8 cellular contexts compared by ENCODE assay signal in genomic region chr15:40047413-40048154, GRCh38. TPM values are rescaled to one million over a fixed set of nuclear protein-coding genes. Genes with fewer than 3 reads are reported as not detected.
DNase-seq lines count a peak whose midpoint lies in the region; ATAC-seq, FAIRE-seq and TF ChIP-seq lines count a peak whose summit lies in the region.

No MANE protein-coding gene starts in this region.

- H3K9me3 Mint-ChIP-seq in glutamatergic neuron (ENCODE audit: unreplicated experiment) = no peaks in the 10 kb centered on the region

- no peak overlapping the region for H3K23ac ChIP-seq in mesendoderm (ENCODE audit: low read length)

- no peak overlapping the region for H4K8ac ChIP-seq in mesendoderm (ENCODE audit: low read depth, low read length)

- H3K79me1 ChIP-seq in mesendoderm (ENCODE audit: low read length) = no peaks in the 10 kb centered on the region

- DNase-seq in T-helper 1 cell = peak in 3 of 5 donors; percentile 15 to 86 (median 36)
- peak; percentile 88 for DNase-seq in bronchial epithelial cell (ENCODE audit: low read depth)
- no peak for DNase-seq in mesendoderm
- peak; percentile 47 for DNase-seq in stomach
- no peak for DNase-seq in glutamatergic neuron

- H2BK120ac ChIP-seq in mesendoderm (ENCODE audit: low read depth, low read length) = no peak overlapping the region

- peak overlapping the region; percentile 27 for H3K56ac ChIP-seq in mesendoderm (ENCODE audit: low read length)

- TF ChIP-seq CTCF in bronchial epithelial cell (IDR thresholded peaks at IDR 0.05; ENCODE audit: insufficient read depth, low read length, severe bottlenecking) (no peak), stomach (IDR thresholded peaks at IDR 0.05) (no peak), glutamatergic neuron (IDR thresholded peaks at IDR 0.05; ENCODE audit: partially characterized antibody, unreplicated experiment) (no peak)

- peaks cover 5% of the 10 kb centered on the region for H3K4me1 Mint-ChIP-seq in glutamatergic neuron (ENCODE audit: low read depth, unreplicated experiment)

- H3K4me2 ChIP-seq in BLaER1 treated with 17β-estradiol and CSF1 and Interleukin-3, amounts not matched to agents 10 nM and 100 nM = peak overlapping the region; percentile 66 to 96 (median 89)
- H3K4me2 ChIP-seq in mesendoderm (ENCODE audit: low read length) = no peak overlapping the region

- ATAC-seq in GM19351 (IDR thresholded peaks at IDR 0.05; ENCODE audit: unreplicated experiment) (peak; percentile 66), HG03520 (IDR thresholded peaks at IDR 0.05; ENCODE audit: unreplicated experiment) (peak; percentile 39)

- no peaks in the 10 kb centered on the region for H4K20me1 ChIP-seq in BLaER1 treated with 17β-estradiol and CSF1 and Interleukin-3, amounts not matched to agents 10 nM and 100 nM

- H3K36me3 Mint-ChIP-seq in glutamatergic neuron (ENCODE audit: unreplicated experiment) = no peaks in the 10 kb centered on the region

- FAIRE-seq in bronchial epithelial cell (lab: Jason Lieb, UNC) = no peak

- no peak overlapping the region for H3K4ac ChIP-seq in mesendoderm (ENCODE audit: low read depth, low read length)

- TF ChIP-seq EP300 in stomach (IDR thresholded peaks at IDR 0.05) = no peak

- peak overlapping the region in 3 of 10 experiments; percentile 9 to 35 (median 31); a peak in 5 of 20 replicates for H3K4me3 ChIP-seq in BLaER1 treated with 17β-estradiol and CSF1 and Interleukin-3, amounts not matched to agents 10 nM and 100 nM
- H3K4me3 ChIP-seq in bronchial epithelial cell (ENCODE audit: low read depth, low read length) (no peak overlapping the region), mesendoderm (ENCODE audit: low read length) (no peak overlapping the region), stomach (no peak overlapping the region)

- peak overlapping the region; percentile 59 to 80 (median 73) for H3K9ac ChIP-seq in BLaER1 treated with 17β-estradiol and CSF1 and Interleukin-3, amounts not matched to agents 10 nM and 100 nM
- no peak overlapping the region for H3K9ac ChIP-seq in mesendoderm (ENCODE audit: low read length)

- H2AK5ac ChIP-seq in mesendoderm (ENCODE audit: low read length) = no peak overlapping the region

- H3K79me2 ChIP-seq in mesendoderm (ENCODE audit: control insufficient read depth, insufficient read depth, low read length) = no peaks in the 10 kb centered on the region

- H3K36me3 ChIP-seq in BLaER1 treated with 17β-estradiol and CSF1 and Interleukin-3, amounts not matched to agents 10 nM and 100 nM = no peaks in the 10 kb centered on the region
- H3K36me3 ChIP-seq in bronchial epithelial cell (ENCODE audit: control insufficient read depth, insufficient read depth, low read length) (no peaks in the 10 kb centered on the region), mesendoderm (ENCODE audit: control insufficient read depth, insufficient read depth, low read length) (no peaks in the 10 kb centered on the region), stomach (no peaks in the 10 kb centered on the region)

- intact Hi-C loops in stomach (cut with DNase I; ENCODE audit: low total_unique reads) = loop anchor here (5.0 kb wide), 2 partner anchors 65 to 225 kb away; no protein-coding TSS in a partner anchor

- H3K4me3 Mint-ChIP-seq in glutamatergic neuron (ENCODE audit: unreplicated experiment) = no peak overlapping the region

- H2BK5ac ChIP-seq in mesendoderm (ENCODE audit: low read length) = no peak overlapping the region

- TF ChIP-seq POLR2A in stomach (IDR thresholded peaks at IDR 0.05) = no peak

- H2BK15ac ChIP-seq in mesendoderm (replicated peaks; ENCODE audit: low read depth) = no peak overlapping the region

- peak overlapping the region; percentile 79 to 95 (median 90) for H3K27ac ChIP-seq in BLaER1 treated with 17β-estradiol and CSF1 and Interleukin-3, amounts not matched to agents 10 nM and 100 nM
- H3K27ac ChIP-seq in mesendoderm (ENCODE audit: low read depth, low read length) (no peak overlapping the region), stomach (peak overlapping the region; percentile 37 to 76 (median 63))

- H3K18ac ChIP-seq in mesendoderm (ENCODE audit: low read length) = no peak overlapping the region

- WGBS in mesendoderm (ENCODE audit: extremely low coverage, insufficient coverage, low lambda C conversion rate) = no CpG with 5 or more reads among the region's 15 CpGs
- WGBS in stomach, 5 donors = 33 to 73% (median 45%) methylated on average over 7 to 15 of the region's 15 CpGs

- H3K27me3 ChIP-seq in BLaER1 treated with 17β-estradiol and CSF1 and Interleukin-3, amounts not matched to agents 10 nM and 100 nM = no peaks in the 10 kb centered on the region
- H3K27me3 ChIP-seq in bronchial epithelial cell (ENCODE audit: control insufficient read depth, insufficient read depth, low read length) = no peaks in the 10 kb centered on the region
- H3K27me3 ChIP-seq in mesendoderm (ENCODE audit: insufficient read depth, low read length, poor library complexity) = no peaks in the 10 kb centered on the region
- no peaks in the 10 kb centered on the region for H3K27me3 ChIP-seq in stomach

- no peak overlapping the region for H4K5ac ChIP-seq in mesendoderm (ENCODE audit: low read length)

- H3K27me3 Mint-ChIP-seq in glutamatergic neuron (ENCODE audit: unreplicated experiment) = peaks cover 2% of the 10 kb centered on the region

- no peak overlapping the region for H3K27ac Mint-ChIP-seq in glutamatergic neuron (ENCODE audit: unreplicated experiment)

- H3K4me1 ChIP-seq in BLaER1 treated with 17β-estradiol and CSF1 and Interleukin-3, amounts not matched to agents 10 nM and 100 nM = peaks cover 72 to 98% (median 87%) of the 10 kb centered on the region in 10 experiments
- peaks cover 5% of the 10 kb centered on the region for H3K4me1 ChIP-seq in mesendoderm (ENCODE audit: control insufficient read depth, low read depth, low read length)
- peaks cover 15 to 58% (median 41%) of the 10 kb centered on the region in 4 donors for H3K4me1 ChIP-seq in stomach

- H3K9me3 ChIP-seq in BLaER1 treated with 17β-estradiol and CSF1 and Interleukin-3, amounts not matched to agents 10 nM and 100 nM (replicated peaks in 1 of 11) = no peaks in the 10 kb centered on the region
- H3K9me3 ChIP-seq in stomach = no peaks in the 10 kb centered on the region

RNA-seq across cellular contexts. Expression of gene SRP14, which starts 8.6 kb away (rescaled TPM):
- 95.8 and 176 TPM in 2 replicates for total RNA-seq in bronchial epithelial cell
- polyA plus RNA-seq in mesendoderm (2013, experiment 1 of 2) = 546 TPM
- polyA plus RNA-seq in mesendoderm (2013, experiment 2 of 2) = 544 TPM
- total RNA-seq in stomach = 100 to 1,000 TPM in 3 of 5 donors, 10 to 100 TPM in 2; 72.4 to 350 (median 168) TPM
- polyA plus RNA-seq in stomach = 100 to 1,000 TPM; 369 to 411 (median 382) TPM
- total RNA-seq in glutamatergic neuron (ENCODE audit: unreplicated experiment) = 246 TPM

Comparison
In these comparisons a context has a peak if more than half of its experiments do, and no peak if none do; other contexts are left out.
1. DNase-seq: peak in T-helper 1 cell (3 of 5), bronchial epithelial cell (single experiment) and stomach (single experiment); none in mesendoderm (single experiment) and glutamatergic neuron (single experiment).